8 cellular contexts compared by ENCODE assay signal in genomic region chr2:175003875-175004729, GRCh38. TPM values are rescaled to one million over a fixed set of nuclear protein-coding genes. Genes with fewer than 3 reads are reported as not detected.
DNase-seq lines count a peak whose midpoint lies in the region; ATAC-seq lines count a peak whose summit lies in the region.

No MANE protein-coding gene starts in this region.

- no peaks in the 10 kb centered on the region for H3K9me3 ChIP-seq in HUES6 (ENCODE audit: control insufficient read depth, insufficient read depth, low read depth, low read length)
- H3K9me3 ChIP-seq in subcutaneous abdominal adipose tissue (ENCODE audit: control insufficient read depth in 5 of 5, low read length in 5 of 5): no peaks in the 10 kb centered on the region

- no peaks in the 10 kb centered on the region for H3K4me1 Mint-ChIP-seq in activated T-helper 17 cell treated with anti-CD3 and anti-CD28 coated beads, Interleukin-2, amount 50 U/mL, for 72 hours

- H3K27ac ChIP-seq in HUES6 (ENCODE audit: low read depth, low read length) (0 out of 2 replicates have a peak overlapping the region, but pooled peaks have one; percentile 16), subcutaneous abdominal adipose tissue (ENCODE audit: low read depth, low read length) (peak overlapping the region; percentile 34)

- DNase-seq in NCI-H1092 treated with DMSO at 0.1 percent for 48 hours (lab: John Stamatoyannopoulos, UW) (peak; percentile 30), NCI-H1092 (lab: John Stamatoyannopoulos, UW) (no peak), iPS-NIHi7 (ENCODE audit: extremely low spot score) (peak; percentile 56), NCI-H774 (lab: John Stamatoyannopoulos, UW) (no peak), SIG-M5 treated with dmso at 0.1 percent for 504 hours (lab: John Stamatoyannopoulos, UW; ENCODE audit: unreplicated experiment) (no peak)

- H3K27me3 Mint-ChIP-seq in activated T-helper 17 cell treated with anti-CD3 and anti-CD28 coated beads, Interleukin-2, amount 50 U/mL, for 72 hours: peaks cover 29% of the 10 kb centered on the region

- H3K9ac ChIP-seq in HUES6 (ENCODE audit: low read length) (peak overlapping the region; percentile 64), subcutaneous abdominal adipose tissue (ENCODE audit: low read length in 5 of 5) (peak overlapping the region in 1 of 5 donors; percentile 11)

- H3K4me1 ChIP-seq in HUES6 (ENCODE audit: control insufficient read depth, insufficient read depth, low read length) (peaks cover 45% of the 10 kb centered on the region), subcutaneous abdominal adipose tissue (ENCODE audit: control insufficient read depth in 5 of 5, insufficient read depth in 5 of 5, low read length in 5 of 5) (peaks cover 0 to 18% (median 14%) of the 10 kb centered on the region in 5 donors)

- H3K9me3 Mint-ChIP-seq in activated T-helper 17 cell treated with anti-CD3 and anti-CD28 coated beads, Interleukin-2, amount 50 U/mL, for 72 hours: no peaks in the 10 kb centered on the region

- H3K4me3 ChIP-seq in HUES6 (ENCODE audit: low read depth, low read length) (peak overlapping the region; percentile 97), subcutaneous abdominal adipose tissue (ENCODE audit: low read depth in 1 of 5, low read length in 5 of 5) (peak overlapping the region in 4 of 5 donors; percentile 35 to 80 (median 66))

- H3K36me3 Mint-ChIP-seq in activated T-helper 17 cell treated with anti-CD3 and anti-CD28 coated beads, Interleukin-2, amount 50 U/mL, for 72 hours (ENCODE audit: low read depth): no peaks in the 10 kb centered on the region

- H3K27ac Mint-ChIP-seq in activated T-helper 17 cell treated with anti-CD3 and anti-CD28 coated beads, Interleukin-2, amount 50 U/mL, for 72 hours: no peak overlapping the region

- ATAC-seq in activated T-helper 17 cell treated with anti-CD3 and anti-CD28 coated beads, Interleukin-2, amount 50 U/mL, for 72 hours (replicated peaks): peak; percentile 22

- no peaks in the 10 kb centered on the region for H3K27me3 ChIP-seq in HUES6 (ENCODE audit: control insufficient read depth, insufficient read depth, low read length)
- peaks cover 0 to 18% (median 0%) of the 10 kb centered on the region in 5 donors for H3K27me3 ChIP-seq in subcutaneous abdominal adipose tissue (ENCODE audit: control insufficient read depth in 5 of 5, insufficient read depth in 4 of 5, low read length in 5 of 5)

- H3K4me3 Mint-ChIP-seq in activated T-helper 17 cell treated with anti-CD3 and anti-CD28 coated beads, Interleukin-2, amount 50 U/mL, for 72 hours: peak overlapping the region; percentile 75

- H3K36me3 ChIP-seq in HUES6 (ENCODE audit: control insufficient read depth, insufficient read depth, low read length) (no peaks in the 10 kb centered on the region), subcutaneous abdominal adipose tissue (ENCODE audit: control insufficient read depth in 5 of 5, insufficient read depth in 5 of 5, low read length in 5 of 5) (no peaks in the 10 kb centered on the region)

RNA-seq across cellular contexts. Expression of gene CHN1, which starts 1.1 kb away (rescaled TPM):
- 10 to 100 TPM in 1 of 2 donors, 1 to 10 TPM in 1; 8.8 to 15.5 TPM for total RNA-seq in activated T-helper 17 cell treated with anti-CD3 and anti-CD28 coated beads, Interleukin-2, amount 50 U/mL, for 72 hours

Comparison
In these comparisons a context has a peak if more than half of its experiments do, and no peak if none do; other contexts are left out.
1. DNase-seq: peak in NCI-H1092 treated with DMSO at 0.1 percent for 48 hours (single experiment) and iPS-NIHi7 (single experiment); none in NCI-H1092 (single experiment), NCI-H774 (single experiment) and SIG-M5 treated with dmso at 0.1 percent for 504 hours (single experiment).